ENCODE assay signal across 23 cellular contexts in the genomic region with DNA sequence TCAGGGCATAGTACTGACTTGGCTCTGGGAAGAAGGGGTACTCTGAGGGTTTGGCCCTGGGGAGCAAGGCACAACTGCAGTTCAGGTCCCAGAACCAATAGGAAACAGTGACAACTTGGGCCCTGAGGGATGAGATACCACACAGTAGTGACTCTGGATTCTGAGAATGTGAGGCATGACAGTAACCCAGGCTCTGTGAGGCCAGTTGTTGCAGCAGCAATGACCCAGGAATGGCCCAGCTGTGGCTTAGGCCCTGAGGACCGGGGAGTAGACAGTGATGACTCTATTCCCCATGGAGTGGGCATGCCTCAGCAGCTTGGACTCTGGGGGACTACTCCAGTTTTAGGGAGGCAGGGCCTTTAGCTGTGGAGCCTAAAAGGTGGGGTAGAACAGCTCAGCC.
"Had no signal": no experiment of that assay in that cellular context is flagged by ENCODE, and none has a peak within 500 bp of the region (broad histone marks: within the 10 kb centered on the region; RNA-seq: fewer than 3 reads in every experiment).

No MANE protein-coding gene starts in this region.

- DNase-seq: Kasumi-1, MM.1S, NCI-H1092 treated with DMSO at 0.1 percent for 48 hours, NCI-H1436, NCI-H187, NCI-H2029, NCI-H2081 treated with DMSO at 0.1 percent for 48 hours, NCI-H2171, NCI-H226, NCI-H446, NCI-H510A, NCI-H524 treated with DMSO at 0.1 percent for 48 hours, NCI-H69, NCI-H774, Right ventricle myocardium superior, RPMI8226, SIG-M5, SK-N-SH, SW 1271 had no signal

- H3K4me2 ChIP-seq: KMS-11, SK-N-SH had no signal

- ATAC-seq: K562 had no signal

- H3K27ac ChIP-seq: HL-60, KMS-11, SJSA1 had no signal

- H3K36me3 ChIP-seq: SJSA1 had no signal

- H3K9me3 ChIP-seq: SJSA1, SK-N-SH had no signal

- H3K9ac ChIP-seq: KMS-11, SK-N-SH had no signal

- H3K4me3 ChIP-seq: K562, SJSA1 had no signal

- H3K4me1 ChIP-seq: SJSA1 had no signal
